Comparison of ENCODE assay signal across 1 cellular context in the genomic region with DNA sequence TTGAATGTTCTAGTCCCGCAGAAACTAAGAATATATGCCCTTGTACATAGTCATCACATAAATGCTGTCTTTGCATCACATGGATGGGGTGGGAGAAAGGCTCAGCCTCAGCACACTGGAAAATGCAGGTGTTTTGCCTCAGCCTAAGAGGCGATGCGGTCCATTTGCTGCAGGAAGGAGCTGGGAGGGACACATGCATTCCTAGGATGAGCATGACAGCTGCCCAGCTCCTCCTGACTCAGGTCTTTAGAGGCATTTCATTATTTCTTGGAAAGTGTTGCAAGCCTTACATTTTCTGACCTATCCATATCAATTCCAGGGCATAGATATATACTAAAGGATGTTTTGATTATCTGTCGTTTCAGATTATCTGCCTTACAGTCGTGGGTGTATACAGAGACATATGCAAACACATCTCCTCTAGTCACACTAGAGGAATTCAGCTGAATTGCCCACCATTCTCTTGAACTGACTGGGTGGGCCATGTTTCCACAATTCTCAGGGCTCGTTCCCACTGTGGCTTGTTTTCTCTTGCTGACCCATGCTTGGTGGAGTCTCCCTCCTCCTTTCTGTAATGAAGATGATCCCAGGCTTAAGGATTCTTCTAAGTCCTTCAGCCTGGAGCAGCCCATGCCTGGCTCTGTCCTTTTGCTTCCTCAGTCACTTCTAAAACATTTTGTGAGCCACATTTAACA.
TF ChIP-seq lines count a peak whose summit lies in the region.

No MANE protein-coding gene starts in this region.

TF ChIP-seq in IMR-90, 13 proteins besides CTCF, POLR2A, EP300 and RAD21:
- TF ChIP-seq MAFK (IDR thresholded peaks at IDR 0.05; ENCODE audit: low read depth, low read length): no peak
- TF ChIP-seq USF2 (IDR thresholded peaks at IDR 0.05; ENCODE audit: low read depth, low read length): no peak
- no peak for TF ChIP-seq MXI1 (IDR thresholded peaks at IDR 0.05; ENCODE audit: borderline replicate concordance, low read depth, low read length)
- no peak for TF ChIP-seq CEBPB (IDR thresholded peaks at IDR 0.05; ENCODE audit: low read depth, low read length)
- no peak for TF ChIP-seq MAZ (IDR thresholded peaks at IDR 0.05; ENCODE audit: borderline replicate concordance, low read depth, low read length)
- no peak for TF ChIP-seq SMC3 (IDR thresholded peaks at IDR 0.05; ENCODE audit: low read depth, low read length)
- TF ChIP-seq, protein P1, sequence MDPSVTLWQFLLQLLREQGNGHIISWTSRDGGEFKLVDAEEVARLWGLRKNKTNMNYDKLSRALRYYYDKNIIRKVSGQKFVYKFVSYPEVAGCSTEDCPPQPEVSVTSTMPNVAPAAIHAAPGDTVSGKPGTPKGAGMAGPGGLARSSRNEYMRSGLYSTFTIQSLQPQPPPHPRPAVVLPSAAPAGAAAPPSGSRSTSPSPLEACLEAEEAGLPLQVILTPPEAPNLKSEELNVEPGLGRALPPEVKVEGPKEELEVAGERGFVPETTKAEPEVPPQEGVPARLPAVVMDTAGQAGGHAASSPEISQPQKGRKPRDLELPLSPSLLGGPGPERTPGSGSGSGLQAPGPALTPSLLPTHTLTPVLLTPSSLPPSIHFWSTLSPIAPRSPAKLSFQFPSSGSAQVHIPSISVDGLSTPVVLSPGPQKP (IDR thresholded peaks at IDR 0.05; ENCODE audit: borderline replicate concordance, low read depth, low read length): no peak
- no peak for TF ChIP-seq RFX5 (IDR thresholded peaks at IDR 0.05; ENCODE audit: low read depth, low read length)
- no peak for TF ChIP-seq CHD1 (IDR thresholded peaks at IDR 0.05; ENCODE audit: low read depth, low read length)
- no peak for TF ChIP-seq NFE2L2 (IDR thresholded peaks at IDR 0.05; ENCODE audit: low read depth, low read length)
- TF ChIP-seq BHLHE40 (IDR thresholded peaks at IDR 0.05; ENCODE audit: low read depth, low read length): no peak
- TF ChIP-seq RCOR1 (IDR thresholded peaks at IDR 0.05; ENCODE audit: insufficient replicate concordance, low read length): no peak
- no peak for TF ChIP-seq FOS (IDR thresholded peaks at IDR 0.05; ENCODE audit: low read depth, low read length)
